Comparison of ENCODE assay signal across 8 cellular contexts in the genomic region with DNA sequence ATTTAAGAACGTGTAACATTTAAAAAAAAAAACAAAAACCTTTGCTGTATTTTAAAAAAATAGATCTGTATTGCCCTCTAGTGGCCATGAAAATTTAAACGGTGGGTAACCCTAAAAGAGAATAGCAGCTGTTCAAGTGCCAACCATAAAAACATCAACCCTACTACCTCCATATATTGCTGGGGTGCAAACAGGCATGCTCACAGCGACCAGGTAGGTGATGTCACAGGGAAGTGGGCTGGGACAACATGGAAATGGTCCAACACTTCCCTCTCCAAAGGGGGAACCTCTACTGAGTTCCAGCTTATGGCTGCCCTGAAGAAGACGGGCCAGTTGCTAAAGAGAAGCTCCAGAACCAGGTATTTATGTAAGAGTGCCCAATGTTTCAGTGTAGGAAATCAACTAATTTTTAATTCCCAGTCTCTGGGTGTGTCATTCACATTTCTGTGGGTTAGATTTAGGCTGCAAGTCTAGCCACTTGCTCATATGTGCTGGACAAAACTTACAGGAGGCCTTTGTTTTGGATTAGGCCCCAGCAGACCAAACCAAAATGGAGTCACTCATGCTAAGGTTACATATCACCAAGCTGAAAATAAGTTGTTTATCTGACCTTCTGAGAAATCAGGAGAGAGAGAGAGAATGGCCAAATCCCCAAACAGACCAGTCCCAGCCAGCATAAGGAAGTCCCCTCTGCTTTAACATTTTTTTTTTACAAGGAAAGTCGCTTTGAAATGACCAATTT. TPM values are rescaled to one million over a fixed set of nuclear protein-coding genes. Genes with fewer than 3 reads are reported as not detected.
DNase-seq lines count a peak whose midpoint lies in the region; ATAC-seq, FAIRE-seq and TF ChIP-seq lines count a peak whose summit lies in the region.

No MANE protein-coding gene starts in this region.

- H3K27ac Mint-ChIP-seq in endothelial cell (ENCODE audit: unreplicated experiment), result no peak overlapping the region
- no peak overlapping the region for H3K27ac Mint-ChIP-seq in activated T-helper 1 cell treated with anti-CD3 and anti-CD28 coated beads, Interleukin-12 subunit alpha, Interleukin-12 subunit beta, Interleukin-2, Interleukin-4 antibody, amounts not matched to agents 30 ng/mL and 10 ng/mL and 1 ng/mL, durations not matched to agents 14 hours and 24 hours and 36 hours

- H3K4me3 Mint-ChIP-seq in endothelial cell (ENCODE audit: unreplicated experiment), result no peak overlapping the region
- H3K4me3 Mint-ChIP-seq in activated T-helper 1 cell treated with anti-CD3 and anti-CD28 coated beads, Interleukin-12 subunit alpha, Interleukin-12 subunit beta, Interleukin-2, Interleukin-4 antibody, amounts not matched to agents 30 ng/mL and 10 ng/mL and 1 ng/mL, durations not matched to agents 14 hours and 24 hours and 36 hours, result no peak overlapping the region

- DNase-seq in BJ (ENCODE audit: low read depth), result no peak
- DNase-seq in GM19239 (ENCODE audit: insufficient read length, low spot score), result peak; percentile 15
- DNase-seq in NCI-H774 (lab: John Stamatoyannopoulos, UW), result peak; percentile 7
- peak; percentile 26 for DNase-seq in endothelial cell (ENCODE audit: low spot score)
- peak in 1 of 6 donors; percentile 36 for DNase-seq in pancreas
- DNase-seq in middle frontal gyrus (ENCODE audit: extremely low spot score, low spot score), result no peak
- no peak for DNase-seq in activated T-helper 1 cell treated with anti-CD3 and anti-CD28 coated beads, Interleukin-12 subunit alpha, Interleukin-12 subunit beta, Interleukin-2, Interleukin-4 antibody, amounts not matched to agents 30 ng/mL and 10 ng/mL and 1 ng/mL, durations not matched to agents 14 hours and 24 hours and 36 hours (ENCODE audit: low spot score)

- H3K36me3 Mint-ChIP-seq in endothelial cell (ENCODE audit: low read depth, unreplicated experiment), result no peaks in the 10 kb centered on the region
- no peaks in the 10 kb centered on the region for H3K36me3 Mint-ChIP-seq in activated T-helper 1 cell treated with anti-CD3 and anti-CD28 coated beads, Interleukin-12 subunit alpha, Interleukin-12 subunit beta, Interleukin-2, Interleukin-4 antibody, amounts not matched to agents 30 ng/mL and 10 ng/mL and 1 ng/mL, durations not matched to agents 14 hours and 24 hours and 36 hours (ENCODE audit: low read depth)

- peaks cover 0 to 14% (median 0%) of the 10 kb centered on the region in 4 donors for H3K9me3 ChIP-seq in pancreas

- WGBS in pancreas, 2 donors, result 24 to 26% methylated on average over 5 of the region's 5 CpGs

- H3K4me1 ChIP-seq in pancreas, result peaks cover 0 to 4% (median under 1%) of the 10 kb centered on the region in 3 donors

- POLR2A ChIA-PET in BJ (lab: Charles Lee), result no interaction called here

- H3K27me3 Mint-ChIP-seq in endothelial cell (ENCODE audit: unreplicated experiment), result peaks cover 1% of the 10 kb centered on the region
- H3K27me3 Mint-ChIP-seq in activated T-helper 1 cell treated with anti-CD3 and anti-CD28 coated beads, Interleukin-12 subunit alpha, Interleukin-12 subunit beta, Interleukin-2, Interleukin-4 antibody, amounts not matched to agents 30 ng/mL and 10 ng/mL and 1 ng/mL, durations not matched to agents 14 hours and 24 hours and 36 hours (ENCODE audit: insufficient read depth), result peaks cover 14% of the 10 kb centered on the region

- FAIRE-seq in GM19239 (lab: Jason Lieb, UNC) (peak; percentile 18), pancreas (lab: Jason Lieb, UNC) (peak; percentile 93)

- peak in 3 of 4 donors; percentile 31 to 39 (median 38) for ATAC-seq in pancreas
- ATAC-seq in GM18520 (IDR thresholded peaks at IDR 0.05; ENCODE audit: unreplicated experiment), result no peak

- no peaks in the 10 kb centered on the region for H3K36me3 ChIP-seq in BJ (ENCODE audit: control insufficient read depth, insufficient read depth, low read length)
- H3K36me3 ChIP-seq in pancreas, result no peaks in the 10 kb centered on the region

- H3K9me3 Mint-ChIP-seq in endothelial cell (ENCODE audit: unreplicated experiment), result no peaks in the 10 kb centered on the region
- peaks cover 7% of the 10 kb centered on the region for H3K9me3 Mint-ChIP-seq in activated T-helper 1 cell treated with anti-CD3 and anti-CD28 coated beads, Interleukin-12 subunit alpha, Interleukin-12 subunit beta, Interleukin-2, Interleukin-4 antibody, amounts not matched to agents 30 ng/mL and 10 ng/mL and 1 ng/mL, durations not matched to agents 14 hours and 24 hours and 36 hours

- TF ChIP-seq CTCF in BJ (IDR thresholded peaks at IDR 0.05; ENCODE audit: insufficient read depth, low read depth, low read length), result peak; percentile 44
- TF ChIP-seq CTCF in endothelial cell (IDR thresholded peaks at IDR 0.05; ENCODE audit: unreplicated experiment), result peak; percentile 84
- peak; percentile 20 to 55 (median 39) for TF ChIP-seq CTCF in pancreas (IDR thresholded peaks at IDR 0.05)

- H3K27me3 ChIP-seq in BJ (ENCODE audit: control insufficient read depth, insufficient read depth, low read length) (no peaks in the 10 kb centered on the region), pancreas (no peaks in the 10 kb centered on the region)

- CTCF ChIA-PET in BJ (lab: Yijun Ruan, JAX), result interaction anchor here (0.7 to 2.6 kb wide), 17 partner anchors 8 to 225 kb away, joined by 3 to 16 read pairs (median 4); no protein-coding TSS in a partner anchor

- intact Hi-C loops in pancreas (cut with DNase I), result no loop called here
- intact Hi-C loops in activated T-helper 1 cell treated with anti-CD3 and anti-CD28 coated beads, Interleukin-12 subunit alpha, Interleukin-12 subunit beta, Interleukin-2, Interleukin-4 antibody, amounts not matched to agents 30 ng/mL and 10 ng/mL and 1 ng/mL, durations not matched to agents 14 hours and 24 hours and 36 hours (cut with micrococcal nuclease), result loop anchor here (1.0 to 5.0 kb wide), 2 partner anchors 72 to 212 kb away; no protein-coding TSS in a partner anchor

- H3K4me1 Mint-ChIP-seq in endothelial cell (ENCODE audit: unreplicated experiment), result no peaks in the 10 kb centered on the region
- H3K4me1 Mint-ChIP-seq in activated T-helper 1 cell treated with anti-CD3 and anti-CD28 coated beads, Interleukin-12 subunit alpha, Interleukin-12 subunit beta, Interleukin-2, Interleukin-4 antibody, amounts not matched to agents 30 ng/mL and 10 ng/mL and 1 ng/mL, durations not matched to agents 14 hours and 24 hours and 36 hours (ENCODE audit: low read depth), result no peaks in the 10 kb centered on the region

- H3K27ac ChIP-seq in pancreas, result no peak overlapping the region

- H3K4me3 ChIP-seq in BJ (ENCODE audit: low read depth, low read length) (no peak overlapping the region), pancreas (no peak overlapping the region)

RNA-seq across cellular contexts. Expression of gene SKA1, which starts 54.5 kb away (rescaled TPM):
- polyA plus RNA-seq in BJ (2011; rRNA removed) (6.2 and 9.7 TPM in 2 replicates), pancreas (under 1 TPM; 0.05 to 0.15 TPM)
- polyA minus RNA-seq in BJ (2011; rRNA and poly(A)+ RNA removed), result 5.4 and 6.3 TPM in 2 replicates
- total RNA-seq in endothelial cell (ENCODE audit: unreplicated experiment) (4.7 TPM), pancreas (under 1 TPM; 0.28 to 0.86 (median 0.44) TPM)
- 20.7 and 23.3 TPM in 2 replicates for total RNA-seq in activated T-helper 1 cell treated with anti-CD3 and anti-CD28 coated beads, Interleukin-12 subunit alpha, Interleukin-12 subunit beta, Interleukin-2, Interleukin-4 antibody, amounts not matched to agents 30 ng/mL and 10 ng/mL and 1 ng/mL, durations not matched to agents 14 hours and 24 hours and 36 hours

Comparison
In these comparisons a context has a peak if more than half of its experiments do, and no peak if none do; other contexts are left out.
1. DNase-seq: peak in GM19239 (single experiment), NCI-H774 (single experiment) and endothelial cell (single experiment); none in BJ (single experiment), middle frontal gyrus (single experiment) and activated T-helper 1 cell treated with anti-CD3 and anti-CD28 coated beads, Interleukin-12 subunit alpha, Interleukin-12 subunit beta, Interleukin-2, Interleukin-4 antibody, amounts not matched to agents 30 ng/mL and 10 ng/mL and 1 ng/mL, durations not matched to agents 14 hours and 24 hours and 36 hours (single experiment).
2. Peak in every context shown above with its lines, with median percentiles within 50 percentile points of each other: CTCF ChIP-seq.